ENCODE assay signal across 18 cellular contexts in the genomic region with DNA sequence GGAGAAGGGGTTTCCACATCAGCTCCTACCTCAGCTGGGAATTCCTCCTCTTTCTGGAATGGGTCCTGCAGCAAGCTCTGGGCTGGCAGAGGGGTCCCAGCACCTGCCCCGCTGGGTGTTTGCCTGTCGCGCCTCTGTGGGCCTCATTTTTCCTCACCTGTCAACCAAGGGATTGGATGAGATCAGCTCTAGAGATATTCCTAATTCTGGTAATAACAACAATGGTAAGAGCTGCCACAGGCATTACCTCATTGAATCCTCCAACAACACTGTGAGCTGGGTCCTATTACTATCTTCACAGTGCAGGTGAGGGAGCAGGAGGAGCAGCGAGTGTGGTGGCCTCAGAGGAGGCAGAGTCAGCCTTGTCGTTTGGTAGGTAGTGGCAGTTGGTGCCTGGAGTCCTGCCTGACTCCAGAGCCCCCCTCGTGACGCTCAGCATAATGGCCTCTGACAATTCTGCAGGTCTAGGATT. TPM values are rescaled to one million over a fixed set of nuclear protein-coding genes. Genes with fewer than 3 reads are reported as not detected.
DNase-seq lines count a peak whose midpoint lies in the region; TF ChIP-seq lines count a peak whose summit lies in the region.
"Had no signal": no experiment of that assay in that cellular context is flagged by ENCODE, and none has a peak within 500 bp of the region (broad histone marks: within the 10 kb centered on the region; RNA-seq: fewer than 3 reads in every experiment).

No MANE protein-coding gene starts in this region.

- H3K4me3 ChIP-seq in neural progenitor cell (no peak overlapping the region), stomach (no peak overlapping the region)
- H3K4me3 ChIP-seq: A549, BLaER1, K562 had no signal

- peaks cover 16% of the 10 kb centered on the region for H3K4me1 Mint-ChIP-seq in neural progenitor cell

- H3F3A ChIP-seq in neural progenitor cell (ENCODE audit: low read depth), result peaks cover 26% of the 10 kb centered on the region

- no peak for TF ChIP-seq POLR2A in stomach (IDR thresholded peaks at IDR 0.05)

- no peaks in the 10 kb centered on the region for H3K79me2 ChIP-seq in neural progenitor cell (ENCODE audit: low read depth)

- H2AFZ ChIP-seq in neural progenitor cell (replicated peaks), result no peak overlapping the region

- no peak overlapping the region for H3K9ac ChIP-seq in neural progenitor cell
- H3K9ac ChIP-seq: BLaER1 had no signal

- WGBS in stomach, 5 donors, result 49 to 65% (median 56%) methylated on average over 6 to 7 of the region's 7 CpGs

- intact Hi-C loops in stomach (cut with DNase I; ENCODE audit: low total_unique reads), result no loop called here

- DNase-seq in NCI-H2196 (lab: John Stamatoyannopoulos, UW; ENCODE audit: unreplicated experiment), result peak; percentile 7
- no peak for DNase-seq in NCI-H2196 treated with DMSO at 0.1 percent for 48 hours (lab: John Stamatoyannopoulos, UW; ENCODE audit: unreplicated experiment)
- DNase-seq in neural progenitor cell (ENCODE audit: low spot score), result no peak
- no peak for DNase-seq in stomach
- no peak for DNase-seq in central memory CD4-positive, alpha-beta T cell
- no peak for DNase-seq in RKO (ENCODE audit: low spot score)
- DNase-seq: CD8-positive, alpha-beta T cell; GF-D8; GOT3; H9; IMR-90 had no signal

- no peak overlapping the region for H3K4me2 ChIP-seq in neural progenitor cell
- H3K4me2 ChIP-seq: A549, BLaER1 had no signal

- no peak overlapping the region for H3K4me3 Mint-ChIP-seq in neural progenitor cell
- H3K4me3 Mint-ChIP-seq: CD8-positive, alpha-beta T cell; H9 had no signal

- H4K20me1 ChIP-seq in neural progenitor cell (ENCODE audit: low read depth), result no peaks in the 10 kb centered on the region
- H4K20me1 ChIP-seq: BLaER1 had no signal

- H3K27ac ChIP-seq in VCaP (peak overlapping the region; percentile 22; the same call in 1 of the 2 replicates), neural progenitor cell (no peak overlapping the region), stomach (no peak overlapping the region)
- H3K27ac ChIP-seq: 22Rv1, A549, BLaER1 had no signal

- H3K4me1 ChIP-seq in neural progenitor cell (peaks cover 17% of the 10 kb centered on the region), stomach (no peaks in the 10 kb centered on the region)
- H3K4me1 ChIP-seq: A549, BLaER1 had no signal

- peaks cover 79% of the 10 kb centered on the region for H3K27me3 ChIP-seq in neural progenitor cell
- H3K27me3 ChIP-seq in stomach, result peaks cover 0 to 91% (median 24%) of the 10 kb centered on the region in 3 donors

- no peak for TF ChIP-seq EP300 in stomach (IDR thresholded peaks at IDR 0.05)

- H3K9me3 ChIP-seq in neural progenitor cell (ENCODE audit: low read depth) (no peaks in the 10 kb centered on the region), stomach (no peaks in the 10 kb centered on the region)
- H3K9me3 ChIP-seq: A549, BLaER1 had no signal

- no peaks in the 10 kb centered on the region for H3K9me3 Mint-ChIP-seq in neural progenitor cell

- peaks cover 22% of the 10 kb centered on the region for H3K27me3 Mint-ChIP-seq in neural progenitor cell (ENCODE audit: insufficient read depth, low read depth)

- no peaks in the 10 kb centered on the region for H3K36me3 Mint-ChIP-seq in neural progenitor cell
- H3K36me3 Mint-ChIP-seq: CD8-positive, alpha-beta T cell had no signal

- TF ChIP-seq CTCF in VCaP (conservative IDR thresholded peaks at IDR 0.05) (no peak), neural progenitor cell (IDR thresholded peaks at IDR 0.05) (no peak), stomach (IDR thresholded peaks at IDR 0.05) (no peak)

- H3K36me3 ChIP-seq in neural progenitor cell (no peaks in the 10 kb centered on the region), stomach (no peaks in the 10 kb centered on the region)
- H3K36me3 ChIP-seq: BLaER1 had no signal

- H3K27ac Mint-ChIP-seq in neural progenitor cell, result peak overlapping the region; percentile 53
- H3K27ac Mint-ChIP-seq: CD8-positive, alpha-beta T cell; H9 had no signal

RNA-seq across cellular contexts. Expression of gene PAX7, which starts 23.3 kb away (rescaled TPM):
- total RNA-seq in neural progenitor cell (ENCODE audit: low replicate concordance) (0.06 and 0.46 TPM in 2 replicates), stomach (not detected)
- polyA plus RNA-seq in stomach, result not detected
- total RNA-seq: Calu3; CD8-positive, alpha-beta T cell; IMR-90; K562 had no signal
- polyA plus RNA-seq: AG04450, IMR-90, K562 had no signal
